1 cellular context compared by ENCODE assay signal in the genomic region with DNA sequence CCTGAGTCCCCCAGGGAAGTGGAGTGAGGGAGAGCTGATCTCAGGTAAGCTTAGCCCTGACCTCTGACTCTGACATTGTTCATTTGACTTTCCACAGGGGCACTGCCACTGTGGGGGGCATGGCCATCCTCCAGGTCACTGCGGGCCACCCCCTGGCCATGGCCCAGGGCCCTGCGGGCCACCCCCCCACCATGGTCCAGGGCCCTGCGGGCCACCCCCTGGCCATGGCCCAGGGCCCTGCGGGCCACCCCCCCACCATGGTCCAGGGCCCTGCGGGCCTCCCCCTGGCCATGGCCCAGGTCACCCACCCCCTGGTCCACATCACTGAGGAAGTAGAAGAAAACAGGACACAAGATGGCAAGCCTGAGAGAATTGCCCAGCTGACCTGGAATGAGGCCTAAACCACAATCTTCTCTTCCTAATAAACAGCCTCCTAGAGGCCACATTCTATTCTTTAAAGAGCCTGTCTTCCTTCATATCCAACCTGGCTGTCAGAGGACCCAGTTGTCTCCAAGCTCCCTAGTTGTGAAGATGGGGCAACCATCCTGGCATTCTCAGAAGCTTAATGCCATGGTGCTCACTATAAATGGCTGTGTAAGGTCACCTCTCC.
TF ChIP-seq lines count a peak whose summit lies in the region.

No MANE protein-coding gene starts in this region.

TF ChIP-seq in H1, 55 proteins besides CTCF, POLR2A, EP300 and RAD21:
- TF ChIP-seq PHF8 (conservative IDR thresholded peaks at IDR 0.05; ENCODE audit: low read depth, low read length), result no peak
